In genomic region chr17:66673668-66674276, GRCh38 we compare ENCODE assay signal across 8 cellular contexts.
A peak's percentile ranks its signal among the peaks of the same experiment; 100 is the strongest.
DNase-seq lines count a peak whose midpoint lies in the region; ATAC-seq and TF ChIP-seq lines count a peak whose summit lies in the region.

No MANE protein-coding gene starts in this region.

- no peaks in the 10 kb centered on the region for H3K27me3 ChIP-seq in CD8-positive, alpha-beta T cell (ENCODE audit: insufficient read depth, low read length)
- no peaks in the 10 kb centered on the region for H3K27me3 ChIP-seq in SJCRH30
- no peaks in the 10 kb centered on the region for H3K27me3 ChIP-seq in heart right ventricle

- ATAC-seq in CD8-positive, alpha-beta T cell = peak; percentile 86
- ATAC-seq in HG03175 (IDR thresholded peaks at IDR 0.05; ENCODE audit: unreplicated experiment) (peak; percentile 66), heart right ventricle (peak; percentile 55 to 80 (median 69)), HG02623 (IDR thresholded peaks at IDR 0.05; ENCODE audit: unreplicated experiment) (no peak), HG03139 (IDR thresholded peaks at IDR 0.05; ENCODE audit: unreplicated experiment) (no peak)

- POLR2A ChIA-PET in CD8-positive, alpha-beta T cell (lab: Charles Lee) = interaction anchor here (0.6 to 1.5 kb wide), 3 partner anchors 22 to 418 kb away, joined by 3 to 4 read pairs (median 3); no protein-coding TSS in a partner anchor

- peaks cover 56% of the 10 kb centered on the region for H3K4me1 Mint-ChIP-seq in CD8-positive, alpha-beta T cell (ENCODE audit: low read depth)
- peaks cover 8% of the 10 kb centered on the region for H3K4me1 Mint-ChIP-seq in progenitor cell of endocrine pancreas (ENCODE audit: low read depth)

- H3K27me3 Mint-ChIP-seq in CD8-positive, alpha-beta T cell (ENCODE audit: low read depth) = no peaks in the 10 kb centered on the region
- H3K27me3 Mint-ChIP-seq in progenitor cell of endocrine pancreas = no peaks in the 10 kb centered on the region

- H3K4me1 ChIP-seq in CD8-positive, alpha-beta T cell (ENCODE audit: insufficient read depth, low read length) = peaks cover 23% of the 10 kb centered on the region
- H3K4me1 ChIP-seq in SJCRH30 = no peaks in the 10 kb centered on the region
- peaks cover 0 to 7% (median 0%) of the 10 kb centered on the region in 9 donors for H3K4me1 ChIP-seq in heart right ventricle

- CTCF ChIA-PET in CD8-positive, alpha-beta T cell (lab: Charles Lee) = interaction anchor here (0.6 to 2.0 kb wide), 3 partner anchors 10 to 107 kb away, joined by 4 to 5 read pairs (median 4); no protein-coding TSS in a partner anchor

- H3K27ac ChIP-seq in CD8-positive, alpha-beta T cell (ENCODE audit: low read depth, low read length) = no peak overlapping the region
- H3K27ac ChIP-seq in SJCRH30 (no peak overlapping the region), heart right ventricle (peak overlapping the region in 1 of 10 donors; percentile 10)

- intact Hi-C loops in CD8-positive, alpha-beta T cell (cut with DNase I, micrococcal nuclease) = loop anchor here (1.0 to 5.0 kb wide), 6 partner anchors 106 to 472 kb away; no protein-coding TSS in a partner anchor
- intact Hi-C loops in heart right ventricle (cut with DNase I) = loop anchor here (1.0 to 10.0 kb wide), 9 partner anchors 49 to 471 kb away; no protein-coding TSS in a partner anchor

- peak; percentile 6 to 67 (median 53) for DNase-seq in CD8-positive, alpha-beta T cell
- peak; percentile 34 to 79 for DNase-seq in SJCRH30
- peak in 40 of 56 donors; percentile 8 to 74 (median 33) for DNase-seq in amygdala (lab: John Stamatoyannopoulos, UW)
- DNase-seq in heart right ventricle = peak in 1 of 2 donors; percentile 46
- peak; percentile 21 for DNase-seq in progenitor cell of endocrine pancreas (ENCODE audit: low spot score, unreplicated experiment)

- peak; percentile 56 for TF ChIP-seq CTCF in CD8-positive, alpha-beta T cell (IDR thresholded peaks at IDR 0.05)
- peak; percentile 36 to 81 (median 66) for TF ChIP-seq CTCF in heart right ventricle (IDR thresholded peaks at IDR 0.05)
- TF ChIP-seq CTCF in progenitor cell of endocrine pancreas (IDR thresholded peaks at IDR 0.05; ENCODE audit: unreplicated experiment) = peak; percentile 81

- H3K36me3 ChIP-seq in CD8-positive, alpha-beta T cell (ENCODE audit: insufficient read depth, low read length) = no peaks in the 10 kb centered on the region
- H3K36me3 ChIP-seq in SJCRH30 (peaks cover 2% of the 10 kb centered on the region; the same call in 1 of the 2 replicates), heart right ventricle (no peaks in the 10 kb centered on the region)

- no peak overlapping the region for H3K4me3 ChIP-seq in CD8-positive, alpha-beta T cell (ENCODE audit: low read depth, low read length)
- no peak overlapping the region for H3K4me3 ChIP-seq in SJCRH30
- H3K4me3 ChIP-seq in heart right ventricle = no peak overlapping the region

- 23 to 29% methylated on average over 8 of the region's 8 CpGs for WGBS in heart right ventricle, 2 donors

- peaks cover 29% of the 10 kb centered on the region for H3K36me3 Mint-ChIP-seq in CD8-positive, alpha-beta T cell
- H3K36me3 Mint-ChIP-seq in progenitor cell of endocrine pancreas (ENCODE audit: insufficient read depth) = no peaks in the 10 kb centered on the region

- H3K4me3 Mint-ChIP-seq in CD8-positive, alpha-beta T cell = peak overlapping the region; percentile 23
- no peak overlapping the region for H3K4me3 Mint-ChIP-seq in progenitor cell of endocrine pancreas (ENCODE audit: low read depth)

- no peaks in the 10 kb centered on the region for H3K9me3 ChIP-seq in CD8-positive, alpha-beta T cell (ENCODE audit: low read length)
- no peaks in the 10 kb centered on the region for H3K9me3 ChIP-seq in SJCRH30 (replicated peaks)
- H3K9me3 ChIP-seq in heart right ventricle = peaks cover 0 to 15% (median 0%) of the 10 kb centered on the region in 11 donors

- peak overlapping the region; percentile 91 for H3K27ac Mint-ChIP-seq in CD8-positive, alpha-beta T cell
- H3K27ac Mint-ChIP-seq in progenitor cell of endocrine pancreas = no peak overlapping the region

- H3K9me3 Mint-ChIP-seq in CD8-positive, alpha-beta T cell = peaks cover 7% of the 10 kb centered on the region
- peaks cover 7% of the 10 kb centered on the region for H3K9me3 Mint-ChIP-seq in progenitor cell of endocrine pancreas (ENCODE audit: low read depth)

Comparison
In these comparisons a context has a peak if more than half of its experiments do, and no peak if none do; other contexts are left out.
1. ATAC-seq: peak in CD8-positive, alpha-beta T cell (single experiment), HG03175 (single experiment) and heart right ventricle (8 of 8); none in HG02623 (single experiment) and HG03139 (single experiment).
2. Peak in every context shown above with its lines, with median percentiles within 50 percentile points of each other: CTCF ChIP-seq.